ENCODE assay signal across 1 cellular context in genomic region chr1:101112051-101112770, GRCh38.
TF ChIP-seq lines count a peak whose summit lies in the region.

No MANE protein-coding gene starts in this region.

TF ChIP-seq in K562, 482 proteins besides CTCF, POLR2A, EP300 and RAD21 (continued from another document and continues in another):
- peak; percentile 35; the same call in 1 of the 2 replicates for TF ChIP-seq MGA (IDR thresholded peaks at IDR 0.05)
- TF ChIP-seq ETV6 (IDR thresholded peaks at IDR 0.05; ENCODE audit: borderline replicate concordance in 1 of 2, low read depth in 2 of 2, low read length in 1 of 2) = no peak
- TF ChIP-seq ETV6 (CRISPR knock-in tag; IDR thresholded peaks at IDR 0.05; ENCODE audit: borderline replicate concordance) = no peak
- TF ChIP-seq GABPA (tag; conservative IDR thresholded peaks at IDR 0.05; ENCODE audit: low read depth) = peak; percentile 70
- TF ChIP-seq E2F6 (IDR thresholded peaks at IDR 0.05; ENCODE audit: borderline replicate concordance in 1 of 2, extremely low read depth in 1 of 2, insufficient read depth in 1 of 2, insufficient read length in 1 of 2, low read depth in 1 of 2, low read length in 1 of 2, poor library complexity in 1 of 2, severe bottlenecking in 1 of 2) = peak in 1 of 2 experiments; percentile 19
- peak; percentile 46; the same call in 1 of the 2 replicates for TF ChIP-seq TFAP4 (CRISPR knock-in tag; IDR thresholded peaks at IDR 0.05; ENCODE audit: borderline replicate concordance)
- no peak for TF ChIP-seq CBX2 (IDR thresholded peaks at IDR 0.05; ENCODE audit: insufficient read depth, low read length, poor library complexity, severe bottlenecking)
- TF ChIP-seq ZBTB40 (IDR thresholded peaks at IDR 0.05) = peak; percentile 60
- TF ChIP-seq ZBTB40 (CRISPR knock-in tag; IDR thresholded peaks at IDR 0.05) = no peak
- TF ChIP-seq CREM (IDR thresholded peaks at IDR 0.05; ENCODE audit: low read depth) = peak; percentile 79
- 0 out of 2 replicates have a peak, but pooled peaks have one; percentile 17 for TF ChIP-seq JUND (IDR thresholded peaks at IDR 0.05; ENCODE audit: borderline replicate concordance, low read depth, low read length)
- TF ChIP-seq JUND (tag; IDR thresholded peaks at IDR 0.05; ENCODE audit: borderline replicate concordance, low read depth, low read length) = no peak; the same call in 2 of the 3 replicates
- TF ChIP-seq NRF1 (conservative IDR thresholded peaks at IDR 0.05 in 1 of 2, IDR thresholded peaks at IDR 0.05 in 1 of 2) = 0 out of 4 replicates have a peak, but pooled peaks of 1 of the 2 experiments have one; percentile 20
- no peak for TF ChIP-seq RBM15 (IDR thresholded peaks at IDR 0.05; ENCODE audit: insufficient read depth, low read length)
- 0 out of 2 replicates have a peak, but pooled peaks have one; percentile 14 for TF ChIP-seq HMBOX1 (IDR thresholded peaks at IDR 0.05)
- TF ChIP-seq L3MBTL2 (IDR thresholded peaks at IDR 0.05) = peak; percentile 59
- 0 out of 6 replicates have a peak, but pooled peaks of 1 of the 3 experiments have one; percentile 24 for TF ChIP-seq ZBTB11 (CRISPR knock-in tag; IDR thresholded peaks at IDR 0.05)
- peak; percentile 43; the same call in 1 of the 2 replicates for TF ChIP-seq FOXM1 (IDR thresholded peaks at IDR 0.05; ENCODE audit: low read depth)
- TF ChIP-seq FOXM1 (CRISPR knock-in tag; IDR thresholded peaks at IDR 0.05; ENCODE audit: low read depth) = no peak
- no peak for TF ChIP-seq ATF1 (CRISPR knock-in tag; IDR thresholded peaks at IDR 0.05)
- peak; percentile 56 for TF ChIP-seq ATF1 (tag; IDR thresholded peaks at IDR 0.05)
- TF ChIP-seq ARID1B (IDR thresholded peaks at IDR 0.05) = 0 out of 2 replicates have a peak, but pooled peaks have one; percentile 18
- 0 out of 2 replicates have a peak, but pooled peaks have one; percentile 37 for TF ChIP-seq GABPB1 (CRISPR knock-in tag; IDR thresholded peaks at IDR 0.05)
- no peak for TF ChIP-seq RBM14 (IDR thresholded peaks at IDR 0.05; ENCODE audit: borderline replicate concordance, insufficient read depth, low read depth, low read length)
